ENCODE assay signal across 1 cellular context in the genomic region with DNA sequence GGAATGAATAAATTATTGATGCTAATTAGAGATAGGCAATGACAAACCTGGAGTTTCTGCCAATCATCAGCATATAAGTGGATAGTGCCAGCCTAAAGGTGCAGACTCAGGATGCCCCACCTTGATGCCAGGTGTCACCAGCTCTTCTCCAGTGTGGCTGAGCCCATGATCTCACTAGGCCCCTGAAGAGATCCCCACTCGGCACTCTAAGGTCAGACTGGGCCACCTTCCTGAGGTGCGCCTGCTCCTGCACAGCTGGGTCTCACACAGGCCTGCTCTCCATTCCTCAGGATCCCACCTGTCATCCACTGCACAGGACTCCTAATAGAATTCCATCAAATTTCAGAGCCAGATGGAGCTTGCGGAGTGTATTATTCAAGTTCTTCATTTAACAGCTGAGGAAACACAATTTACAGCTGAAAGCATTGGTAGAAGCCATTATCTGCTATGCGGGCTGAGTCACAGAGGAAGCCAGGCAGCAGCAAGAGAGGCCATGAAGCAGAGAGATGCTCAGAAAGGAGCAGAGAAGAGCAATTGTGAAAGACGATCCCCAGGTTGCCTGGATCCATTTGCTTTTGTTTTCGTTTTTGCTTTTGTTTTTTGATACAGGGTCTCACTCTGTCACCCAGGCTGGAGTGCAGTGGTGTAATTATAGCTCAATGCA.
TF ChIP-seq lines count a peak whose summit lies in the region.

No MANE protein-coding gene starts in this region.

TF ChIP-seq in GM23338, 12 proteins besides CTCF, POLR2A, EP300 and RAD21:
- TF ChIP-seq, protein P1, sequence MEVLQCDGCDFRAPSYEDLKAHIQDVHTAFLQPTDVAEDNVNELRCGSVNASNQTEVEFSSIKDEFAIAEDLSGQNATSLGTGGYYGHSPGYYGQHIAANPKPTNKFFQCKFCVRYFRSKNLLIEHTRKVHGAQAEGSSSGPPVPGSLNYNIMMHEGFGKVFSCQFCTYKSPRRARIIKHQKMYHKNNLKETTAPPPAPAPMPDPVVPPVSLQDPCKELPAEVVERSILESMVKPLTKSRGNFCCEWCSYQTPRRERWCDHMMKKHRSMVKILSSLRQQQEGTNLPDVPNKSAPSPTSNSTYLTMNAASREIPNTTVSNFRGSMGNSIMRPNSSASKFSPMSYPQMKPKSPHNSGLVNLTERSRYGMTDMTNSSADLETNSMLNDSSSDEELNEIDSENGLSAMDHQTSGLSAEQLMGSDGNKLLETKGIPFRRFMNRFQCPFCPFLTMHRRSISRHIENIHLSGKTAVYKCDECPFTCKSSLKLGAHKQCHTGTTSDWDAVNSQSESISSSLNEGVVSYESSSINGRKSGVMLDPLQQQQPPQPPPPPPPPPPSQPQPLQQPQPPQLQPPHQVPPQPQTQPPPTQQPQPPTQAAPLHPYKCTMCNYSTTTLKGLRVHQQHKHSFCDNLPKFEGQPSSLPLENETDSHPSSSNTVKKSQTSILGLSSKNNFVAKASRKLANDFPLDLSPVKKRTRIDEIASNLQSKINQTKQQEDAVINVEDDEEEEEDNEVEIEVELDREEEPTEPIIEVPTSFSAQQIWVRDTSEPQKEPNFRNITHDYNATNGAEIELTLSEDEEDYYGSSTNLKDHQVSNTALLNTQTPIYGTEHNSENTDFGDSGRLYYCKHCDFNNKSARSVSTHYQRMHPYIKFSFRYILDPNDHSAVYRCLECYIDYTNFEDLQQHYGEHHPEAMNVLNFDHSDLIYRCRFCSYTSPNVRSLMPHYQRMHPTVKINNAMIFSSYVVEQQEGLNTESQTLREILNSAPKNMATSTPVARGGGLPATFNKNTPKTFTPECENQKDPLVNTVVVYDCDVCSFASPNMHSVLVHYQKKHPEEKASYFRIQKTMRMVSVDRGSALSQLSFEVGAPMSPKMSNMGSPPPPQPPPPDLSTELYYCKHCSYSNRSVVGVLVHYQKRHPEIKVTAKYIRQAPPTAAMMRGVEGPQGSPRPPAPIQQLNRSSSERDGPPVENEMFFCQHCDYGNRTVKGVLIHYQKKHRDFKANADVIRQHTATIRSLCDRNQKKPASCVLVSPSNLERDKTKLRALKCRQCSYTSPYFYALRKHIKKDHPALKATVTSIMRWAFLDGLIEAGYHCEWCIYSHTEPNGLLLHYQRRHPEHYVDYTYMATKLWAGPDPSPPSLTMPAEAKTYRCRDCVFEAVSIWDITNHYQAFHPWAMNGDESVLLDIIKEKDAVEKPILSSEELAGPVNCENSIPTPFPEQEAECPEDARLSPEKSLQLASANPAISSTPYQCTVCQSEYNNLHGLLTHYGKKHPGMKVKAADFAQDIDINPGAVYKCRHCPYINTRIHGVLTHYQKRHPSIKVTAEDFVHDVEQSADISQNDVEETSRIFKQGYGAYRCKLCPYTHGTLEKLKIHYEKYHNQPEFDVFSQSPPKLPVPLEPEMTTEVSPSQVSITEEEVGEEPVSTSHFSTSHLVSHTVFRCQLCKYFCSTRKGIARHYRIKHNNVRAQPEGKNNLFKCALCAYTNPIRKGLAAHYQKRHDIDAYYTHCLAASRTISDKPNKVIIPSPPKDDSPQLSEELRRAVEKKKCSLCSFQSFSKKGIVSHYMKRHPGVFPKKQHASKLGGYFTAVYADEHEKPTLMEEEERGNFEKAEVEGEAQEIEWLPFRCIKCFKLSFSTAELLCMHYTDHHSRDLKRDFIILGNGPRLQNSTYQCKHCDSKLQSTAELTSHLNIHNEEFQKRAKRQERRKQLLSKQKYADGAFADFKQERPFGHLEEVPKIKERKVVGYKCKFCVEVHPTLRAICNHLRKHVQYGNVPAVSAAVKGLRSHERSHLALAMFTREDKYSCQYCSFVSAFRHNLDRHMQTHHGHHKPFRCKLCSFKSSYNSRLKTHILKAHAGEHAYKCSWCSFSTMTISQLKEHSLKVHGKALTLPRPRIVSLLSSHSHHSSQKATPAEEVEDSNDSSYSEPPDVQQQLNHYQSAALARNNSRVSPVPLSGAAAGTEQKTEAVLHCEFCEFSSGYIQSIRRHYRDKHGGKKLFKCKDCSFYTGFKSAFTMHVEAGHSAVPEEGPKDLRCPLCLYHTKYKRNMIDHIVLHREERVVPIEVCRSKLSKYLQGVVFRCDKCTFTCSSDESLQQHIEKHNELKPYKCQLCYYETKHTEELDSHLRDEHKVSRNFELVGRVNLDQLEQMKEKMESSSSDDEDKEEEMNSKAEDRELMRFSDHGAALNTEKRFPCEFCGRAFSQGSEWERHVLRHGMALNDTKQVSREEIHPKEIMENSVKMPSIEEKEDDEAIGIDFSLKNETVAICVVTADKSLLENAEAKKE (CRISPR knock-in tag; IDR thresholded peaks at IDR 0.05), result peak; percentile 53; the same call in 1 of the 2 replicates
- no peak for TF ChIP-seq STAT1 (IDR thresholded peaks at IDR 0.05; ENCODE audit: unreplicated experiment)
